In the genomic region with DNA sequence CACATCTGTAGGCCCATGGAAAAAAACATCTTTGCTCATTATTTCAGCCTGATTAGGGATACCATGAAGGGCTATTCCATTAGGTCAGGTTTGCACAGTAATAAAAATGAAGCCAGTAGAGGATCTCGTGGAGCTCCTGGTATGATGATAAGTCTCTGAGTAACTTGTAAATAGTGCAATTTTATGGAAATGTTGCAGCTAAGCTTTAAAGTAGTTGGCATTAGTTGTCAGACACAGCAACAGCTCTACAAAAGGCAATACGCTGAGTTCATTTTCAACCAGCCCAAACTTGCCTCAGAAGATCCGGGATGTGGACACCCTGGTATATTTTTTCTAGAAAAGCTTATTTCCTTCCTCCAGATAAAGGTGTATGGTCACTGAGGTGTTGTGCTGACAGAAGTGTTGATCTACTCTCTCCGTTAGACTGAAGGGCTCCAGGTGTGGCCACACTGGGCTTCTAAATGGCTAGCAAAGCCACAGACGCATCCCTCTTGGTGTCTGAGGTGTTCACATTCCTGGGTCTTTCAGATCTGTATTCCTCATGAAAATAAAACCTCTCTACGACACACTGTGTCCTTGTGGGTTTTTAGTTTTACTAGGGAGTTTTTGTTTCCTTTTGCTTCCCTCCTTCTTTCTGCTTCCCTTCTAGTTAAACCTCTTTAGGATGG, we compare ENCODE assay signal across 2 cellular contexts.
TF ChIP-seq lines count a peak whose summit lies in the region.

No MANE protein-coding gene starts in this region.

TF ChIP-seq in liver, 16 proteins besides CTCF, POLR2A, EP300 and RAD21:
- TF ChIP-seq FOXA2 (IDR thresholded peaks at IDR 0.05), result no peak
- no peak for TF ChIP-seq FOXA1 (IDR thresholded peaks at IDR 0.05)
- TF ChIP-seq EGR1 (IDR thresholded peaks at IDR 0.05; ENCODE audit: low read depth in 2 of 2), result no peak

TF ChIP-seq in HepG2, 621 proteins besides CTCF, POLR2A, EP300 and RAD21:
- TF ChIP-seq NR2F6 (IDR thresholded peaks at IDR 0.05), result no peak
- TF ChIP-seq NR2F6 (CRISPR knock-in tag; IDR thresholded peaks at IDR 0.05), result no peak
- TF ChIP-seq MAF1 (CRISPR knock-in tag; IDR thresholded peaks at IDR 0.05; ENCODE audit: borderline replicate concordance), result no peak
- TF ChIP-seq ZNF746 (CRISPR knock-in tag; IDR thresholded peaks at IDR 0.05), result no peak
- TF ChIP-seq, protein P1, sequence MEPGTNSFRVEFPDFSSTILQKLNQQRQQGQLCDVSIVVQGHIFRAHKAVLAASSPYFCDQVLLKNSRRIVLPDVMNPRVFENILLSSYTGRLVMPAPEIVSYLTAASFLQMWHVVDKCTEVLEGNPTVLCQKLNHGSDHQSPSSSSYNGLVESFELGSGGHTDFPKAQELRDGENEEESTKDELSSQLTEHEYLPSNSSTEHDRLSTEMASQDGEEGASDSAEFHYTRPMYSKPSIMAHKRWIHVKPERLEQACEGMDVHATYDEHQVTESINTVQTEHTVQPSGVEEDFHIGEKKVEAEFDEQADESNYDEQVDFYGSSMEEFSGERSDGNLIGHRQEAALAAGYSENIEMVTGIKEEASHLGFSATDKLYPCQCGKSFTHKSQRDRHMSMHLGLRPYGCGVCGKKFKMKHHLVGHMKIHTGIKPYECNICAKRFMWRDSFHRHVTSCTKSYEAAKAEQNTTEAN (CRISPR knock-in tag; conservative IDR thresholded peaks at IDR 0.05), result no peak
- TF ChIP-seq ZNF230 (CRISPR knock-in tag; IDR thresholded peaks at IDR 0.05), result no peak
